Comparison of ENCODE assay signal across 9 cellular contexts in genomic region chr15:67025719-67026118, GRCh38. TPM values are rescaled to one million over a fixed set of nuclear protein-coding genes. Genes with fewer than 3 reads are reported as not detected.
A peak's percentile ranks its signal among the peaks of the same experiment; 100 is the strongest.
DNase-seq lines count a peak whose midpoint lies in the region; ATAC-seq and TF ChIP-seq lines count a peak whose summit lies in the region.
"Had no signal": no experiment of that assay in that cellular context is flagged by ENCODE, and none has a peak within 500 bp of the region (broad histone marks: within the 10 kb centered on the region; RNA-seq: fewer than 3 reads in every experiment).

No MANE protein-coding gene starts in this region.

- H3K9me3 ChIP-seq in SJCRH30 (replicated peaks) = no peaks in the 10 kb centered on the region
- H3K9me3 ChIP-seq in gastrocnemius medialis = no peaks in the 10 kb centered on the region

- TF ChIP-seq POLR2A in gastrocnemius medialis (IDR thresholded peaks at IDR 0.05) = no peak

- H3K4me1 Mint-ChIP-seq in activated CD8-positive, alpha-beta memory T cell treated with anti-CD3 and anti-CD28 coated beads, Interleukin-2, amount 10 ng/mL, durations not matched to agents 7 days and 5 days = peaks cover 19% of the 10 kb centered on the region

- peaks cover 2% of the 10 kb centered on the region for H3K9me3 Mint-ChIP-seq in activated CD8-positive, alpha-beta memory T cell treated with anti-CD3 and anti-CD28 coated beads, Interleukin-2, amount 10 ng/mL, durations not matched to agents 7 days and 5 days (ENCODE audit: low read depth)
- H3K9me3 Mint-ChIP-seq: T-helper 1 cell treated with Interleukin-12 subunit alpha and Interleukin-12 subunit beta and Interleukin-4 antibody, amounts not matched to agents 30 μg/mL and 1 μg/mL, for 36 hours had no signal

- H3K4me1 ChIP-seq in SJCRH30 = peaks cover 40% of the 10 kb centered on the region
- peaks cover 29 to 31% of the 10 kb centered on the region in 2 donors for H3K4me1 ChIP-seq in gastrocnemius medialis

- H3K4me3 ChIP-seq in SJCRH30 (no peak overlapping the region), foreskin fibroblast (ENCODE audit: low read depth in 1 of 2, low read length in 2 of 2) (no peak overlapping the region), gastrocnemius medialis (no peak overlapping the region)

- H3K27ac ChIP-seq in SJCRH30 (peak overlapping the region; percentile 76), gastrocnemius medialis (peak overlapping the region; percentile 48 to 77 (median 63))

- TF ChIP-seq CTCF in foreskin fibroblast (IDR thresholded peaks at IDR 0.05; ENCODE audit: low read depth, low read length) (no peak), gastrocnemius medialis (IDR thresholded peaks at IDR 0.05 in 4 of 5, conservative IDR thresholded peaks at IDR 0.05 in 1 of 5) (no peak), GM13976 (IDR thresholded peaks at IDR 0.05; ENCODE audit: borderline replicate concordance, control extremely low read depth, extremely low read depth, insufficient read depth, missing control alignments) (no peak)

- intact Hi-C loops in gastrocnemius medialis (cut with DNase I; ENCODE audit: low total_unique reads) = no loop called here

- no peak overlapping the region for H3K4me3 Mint-ChIP-seq in activated CD8-positive, alpha-beta memory T cell treated with anti-CD3 and anti-CD28 coated beads, Interleukin-2, amount 10 ng/mL, durations not matched to agents 7 days and 5 days
- H3K4me3 Mint-ChIP-seq: T-helper 1 cell treated with Interleukin-12 subunit alpha and Interleukin-12 subunit beta and Interleukin-4 antibody, amounts not matched to agents 30 μg/mL and 1 μg/mL, for 36 hours had no signal

- H3K27ac Mint-ChIP-seq in activated CD8-positive, alpha-beta memory T cell treated with anti-CD3 and anti-CD28 coated beads, Interleukin-2, amount 10 ng/mL, durations not matched to agents 7 days and 5 days = no peak overlapping the region
- H3K27ac Mint-ChIP-seq: T-helper 1 cell treated with Interleukin-12 subunit alpha and Interleukin-12 subunit beta and Interleukin-4 antibody, amounts not matched to agents 30 μg/mL and 1 μg/mL, for 36 hours had no signal

- ATAC-seq in gastrocnemius medialis = no peak
- ATAC-seq in activated CD8-positive, alpha-beta memory T cell treated with anti-CD3 and anti-CD28 coated beads, Interleukin-2, amount 10 ng/mL, durations not matched to agents 7 days and 5 days = no peak

- in situ Hi-C loops in gastrocnemius medialis (cut with MboI; ENCODE audit: low sequenced_read_pairs in 4 of 4) (no loop called here), GM13976 (cut with MboI; ENCODE audit: low sequenced_read_pairs, unreplicated experiment) (no loop called here)

- DNase-seq in GM04504 (ENCODE audit: low read depth) (peak; percentile 28), SJCRH30 (peak; percentile 43 to 61), foreskin fibroblast (peak; percentile 84 to 88), gastrocnemius medialis (peak in 1 of 2 donors; percentile 36), D341Med (ENCODE audit: low spot score) (no peak), NCI-H1048 (lab: John Stamatoyannopoulos, UW) (no peak), GM13976 (ENCODE audit: low spot score) (no peak)
- DNase-seq in activated CD8-positive, alpha-beta memory T cell treated with anti-CD3 and anti-CD28 coated beads, Interleukin-2, amount 10 ng/mL, durations not matched to agents 7 days and 5 days = no peak

- H3K27me3 ChIP-seq in SJCRH30 (no peaks in the 10 kb centered on the region), gastrocnemius medialis (no peaks in the 10 kb centered on the region)

- peaks cover 12% of the 10 kb centered on the region for H3K27me3 Mint-ChIP-seq in activated CD8-positive, alpha-beta memory T cell treated with anti-CD3 and anti-CD28 coated beads, Interleukin-2, amount 10 ng/mL, durations not matched to agents 7 days and 5 days

- CTCF ChIA-PET in activated CD8-positive, alpha-beta memory T cell treated with anti-CD3 and anti-CD28 coated beads, Interleukin-2, amount 10 ng/mL, durations not matched to agents 7 days and 5 days (lab: Charles Lee) = interaction anchor here (1.0 kb wide), 1 partner anchor 12 kb away, joined by 4 read pairs; no protein-coding TSS in a partner anchor

- H3K36me3 Mint-ChIP-seq in activated CD8-positive, alpha-beta memory T cell treated with anti-CD3 and anti-CD28 coated beads, Interleukin-2, amount 10 ng/mL, durations not matched to agents 7 days and 5 days = no peaks in the 10 kb centered on the region

- H3K36me3 ChIP-seq in SJCRH30 (no peaks in the 10 kb centered on the region), gastrocnemius medialis (no peaks in the 10 kb centered on the region)

RNA-seq across cellular contexts. Expression of gene SMAD3, which starts 39.7 kb away (rescaled TPM):
- 22.8 and 23.0 TPM in 2 replicates for total RNA-seq in SJCRH30 (2014; rRNA removed; shearing (Covaris generic))
- 10 to 100 TPM; 15.9 to 61.7 (median 26.3) TPM for total RNA-seq in gastrocnemius medialis
- 10 to 100 TPM; 87.1 to 88.0 TPM for total RNA-seq in activated CD8-positive, alpha-beta memory T cell treated with anti-CD3 and anti-CD28 coated beads, Interleukin-2, amount 10 ng/mL, durations not matched to agents 7 days and 5 days

Comparison
In these comparisons a context has a peak if more than half of its experiments do, and no peak if none do; other contexts are left out.
1. DNase-seq: peak in GM04504 (single experiment), SJCRH30 (2 of 2) and foreskin fibroblast (2 of 2); none in D341Med (single experiment), activated CD8-positive, alpha-beta memory T cell treated with anti-CD3 and anti-CD28 coated beads, Interleukin-2, amount 10 ng/mL, durations not matched to agents 7 days and 5 days (single experiment), NCI-H1048 (single experiment) and GM13976 (single experiment).